23 cellular contexts compared by ENCODE assay signal in the genomic region with DNA sequence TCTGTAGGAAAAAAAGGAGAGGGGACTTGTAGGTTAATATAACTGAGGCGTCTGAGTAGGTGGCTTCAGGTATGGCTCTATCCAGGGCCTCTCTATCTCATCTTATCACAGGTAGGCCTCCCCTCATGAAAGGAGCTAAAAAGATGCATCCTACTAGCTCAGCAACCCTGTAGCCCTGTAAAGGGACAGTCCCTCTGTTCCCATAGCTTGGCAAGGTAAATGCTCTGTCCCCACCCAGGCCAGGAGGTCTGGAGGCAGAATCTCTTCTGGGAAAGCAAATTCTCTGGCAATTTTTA.
DNase-seq lines count a peak whose midpoint lies in the region; ATAC-seq and TF ChIP-seq lines count a peak whose summit lies in the region.
"Had no signal": no experiment of that assay in that cellular context is flagged by ENCODE, and none has a peak within 500 bp of the region (broad histone marks: within the 10 kb centered on the region; RNA-seq: fewer than 3 reads in every experiment).

No MANE protein-coding gene starts in this region.

- TF ChIP-seq POLR2A in spleen (IDR thresholded peaks at IDR 0.05): no peak

- TF ChIP-seq CTCF in spleen (IDR thresholded peaks at IDR 0.05 in 8 of 11, conservative IDR thresholded peaks at IDR 0.05 in 3 of 11) (no peak), progenitor cell of endocrine pancreas (IDR thresholded peaks at IDR 0.05; ENCODE audit: unreplicated experiment) (no peak)

- H3K27ac Mint-ChIP-seq in progenitor cell of endocrine pancreas: no peak overlapping the region

- H4K20me1 ChIP-seq in BLaER1 treated with 17β-estradiol and CSF1 and Interleukin-3, amounts not matched to agents 10 nM and 100 nM: no peaks in the 10 kb centered on the region

- no peaks in the 10 kb centered on the region for H3K27me3 ChIP-seq in BLaER1 treated with 17β-estradiol and CSF1 and Interleukin-3, amounts not matched to agents 10 nM and 100 nM
- H3K27me3 ChIP-seq in spleen (replicated peaks in 1 of 7): peaks cover 0 to 9% (median 0%) of the 10 kb centered on the region in 7 donors
- H3K27me3 ChIP-seq: brain microvascular endothelial cell, foreskin keratinocyte, heart left ventricle, transverse colon had no signal

- H3K4me3 Mint-ChIP-seq in progenitor cell of endocrine pancreas (ENCODE audit: low read depth): no peak overlapping the region
- H3K4me3 Mint-ChIP-seq: activated T-cell treated with anti-CD3 and anti-CD28 coated beads, Interleukin-2, amount 50 U/mL, for 4 hours; CD4-positive, CD25-positive, alpha-beta regulatory T cell had no signal

- H3K4me1 ChIP-seq in BLaER1 treated with 17β-estradiol and CSF1 and Interleukin-3, amounts not matched to agents 10 nM and 100 nM: peaks cover 41 to 89% (median 72%) of the 10 kb centered on the region in 10 experiments
- H3K4me1 ChIP-seq in spleen: peaks cover 0 to 27% (median 21%) of the 10 kb centered on the region in 6 donors

- H3K27ac ChIP-seq in BLaER1 treated with 17β-estradiol and CSF1 and Interleukin-3, amounts not matched to agents 10 nM and 100 nM: peak overlapping the region; percentile 27 to 84 (median 75); a peak in 21 of 22 replicates
- H3K27ac ChIP-seq in KOPT-K1 (ENCODE audit: low read depth, low read length, poor library complexity, severe bottlenecking) (peak overlapping the region; percentile 5), spleen (peak overlapping the region in 5 of 8 donors; percentile 35 to 48 (median 38))
- H3K27ac ChIP-seq: brain microvascular endothelial cell, foreskin keratinocyte, VCaP had no signal

- no peaks in the 10 kb centered on the region for H3K4me1 Mint-ChIP-seq in progenitor cell of endocrine pancreas (ENCODE audit: low read depth)

- peak overlapping the region; percentile 68 to 92 (median 80) for H3K4me2 ChIP-seq in BLaER1 treated with 17β-estradiol and CSF1 and Interleukin-3, amounts not matched to agents 10 nM and 100 nM
- H3K4me2 ChIP-seq: SK-N-SH had no signal

- intact Hi-C loops in spleen (cut with DNase I; ENCODE audit: low total_unique reads): no loop called here

- no peaks in the 10 kb centered on the region for H3K9me3 ChIP-seq in BLaER1 treated with 17β-estradiol and CSF1 and Interleukin-3, amounts not matched to agents 10 nM and 100 nM (replicated peaks in 1 of 11)
- H3K9me3 ChIP-seq in KOPT-K1 (ENCODE audit: insufficient read depth, low read length, poor library complexity, severe bottlenecking) (no peaks in the 10 kb centered on the region), spleen (no peaks in the 10 kb centered on the region)
- H3K9me3 ChIP-seq: heart left ventricle, mucosa of descending colon, SK-N-SH, transverse colon had no signal

- peak; percentile 36 for DNase-seq in islet precursor cell
- DNase-seq in spleen: no peak
- no peak for DNase-seq in progenitor cell of endocrine pancreas (ENCODE audit: low spot score, unreplicated experiment)
- DNase-seq in SKM-1 (lab: John Stamatoyannopoulos, UW; ENCODE audit: unreplicated experiment): no peak
- DNase-seq: activated CD4-positive, alpha-beta T cell treated with anti-CD3 and anti-CD28 coated beads for 4 hours; activated T-cell treated with anti-CD3 and anti-CD28 coated beads, Interleukin-2, amount 50 U/mL, for 4 hours; brain microvascular endothelial cell; CD4-positive, CD25-positive, alpha-beta regulatory T cell; effector memory CD4-positive, alpha-beta T cell; foreskin keratinocyte; mucosa of descending colon; NCI-H446 treated with DMSO at 0.1 percent for 48 hours; NCI-H82; RPMI8226; SK-N-SH; transverse colon had no signal

- H3K36me3 Mint-ChIP-seq in progenitor cell of endocrine pancreas (ENCODE audit: insufficient read depth): no peaks in the 10 kb centered on the region
- H3K36me3 Mint-ChIP-seq: CD4-positive, CD25-positive, alpha-beta regulatory T cell had no signal

- peak overlapping the region in 10 of 11 experiments; percentile 7 to 73 (median 58); a peak in 17 of 22 replicates for H3K9ac ChIP-seq in BLaER1 treated with 17β-estradiol and CSF1 and Interleukin-3, amounts not matched to agents 10 nM and 100 nM
- H3K9ac ChIP-seq: SK-N-SH had no signal

- H3K4me3 ChIP-seq in BLaER1 treated with 17β-estradiol and CSF1 and Interleukin-3, amounts not matched to agents 10 nM and 100 nM: peak overlapping the region in 3 of 10 experiments; percentile 2 to 28 (median 15); a peak in 2 of 20 replicates
- H3K4me3 ChIP-seq in spleen: no peak overlapping the region
- H3K4me3 ChIP-seq: heart left ventricle, lung, mucosa of descending colon, transverse colon had no signal

- no peaks in the 10 kb centered on the region for H3K36me3 ChIP-seq in BLaER1 treated with 17β-estradiol and CSF1 and Interleukin-3, amounts not matched to agents 10 nM and 100 nM
- H3K36me3 ChIP-seq in KOPT-K1 (ENCODE audit: insufficient read depth, low read length) (no peaks in the 10 kb centered on the region), spleen (no peaks in the 10 kb centered on the region)
- H3K36me3 ChIP-seq: brain microvascular endothelial cell, heart left ventricle, transverse colon had no signal

- H3K9me3 Mint-ChIP-seq in progenitor cell of endocrine pancreas (ENCODE audit: low read depth): no peaks in the 10 kb centered on the region
- H3K9me3 Mint-ChIP-seq: activated T-cell treated with anti-CD3 and anti-CD28 coated beads, Interleukin-2, amount 50 U/mL, for 4 hours; CD4-positive, CD25-positive, alpha-beta regulatory T cell had no signal

- WGBS in spleen, 5 donors: 40 to 100% (median 70%) methylated on average over 1 of the region's 1 CpG

- peaks cover 9% of the 10 kb centered on the region for H3K27me3 Mint-ChIP-seq in progenitor cell of endocrine pancreas

- no peak for ATAC-seq in GM18511 (IDR thresholded peaks at IDR 0.05; ENCODE audit: unreplicated experiment)
- ATAC-seq: activated T-cell treated with anti-CD3 and anti-CD28 coated beads, Interleukin-2, amount 50 U/mL, for 4 hours; foreskin keratinocyte; HCT116 had no signal

Comparison
In these comparisons a context has a peak if more than half of its experiments do, and no peak if none do; other contexts are left out.
1. H3K27ac ChIP-seq: peak in every context shown above with its lines; median percentile 75 in BLaER1 treated with 17β-estradiol and CSF1 and Interleukin-3, amounts not matched to agents 10 nM and 100 nM; 38 in spleen; 5 in KOPT-K1.